In the genomic region with DNA sequence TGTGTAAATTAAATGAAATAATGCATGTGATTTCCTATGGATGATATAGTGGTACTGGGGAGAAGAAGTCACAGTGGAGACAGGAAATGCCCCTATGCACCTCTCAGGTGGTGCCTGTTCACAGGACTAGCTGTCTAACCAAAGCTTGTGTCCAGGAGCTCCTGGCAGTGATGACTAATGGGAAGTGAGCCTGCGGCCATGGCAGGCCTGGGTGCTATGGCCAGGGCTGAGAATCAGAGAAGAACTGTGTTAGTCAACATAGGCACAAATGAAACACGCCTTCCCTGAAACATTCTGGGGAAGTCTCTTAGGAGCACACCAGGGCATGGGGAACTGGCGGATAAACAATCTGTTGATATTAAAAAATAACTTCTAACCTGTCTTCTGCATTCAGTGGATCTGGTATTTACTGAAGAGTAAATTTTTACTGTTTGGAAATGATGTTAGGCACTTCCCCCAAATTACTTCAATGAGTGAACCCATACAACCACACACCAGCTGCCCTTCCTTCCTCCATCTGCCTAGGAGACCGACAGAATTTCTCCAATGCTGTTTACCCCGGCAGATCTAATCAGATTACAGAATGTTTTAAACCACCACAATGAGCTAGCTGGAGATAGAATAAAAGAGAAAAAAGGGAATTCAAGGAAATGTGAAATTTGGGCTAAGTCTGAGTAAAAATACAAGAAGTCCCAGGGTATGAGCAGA, we compare ENCODE assay signal across 1 cellular context.
TF ChIP-seq lines count a peak whose summit lies in the region.

No MANE protein-coding gene starts in this region.

TF ChIP-seq in IMR-90, 13 proteins besides CTCF, POLR2A, EP300 and RAD21 (continued from another document):
- TF ChIP-seq USF2 (IDR thresholded peaks at IDR 0.05; ENCODE audit: low read depth, low read length) = no peak
- TF ChIP-seq MAFK (IDR thresholded peaks at IDR 0.05; ENCODE audit: low read depth, low read length) = no peak
- TF ChIP-seq, protein P1, sequence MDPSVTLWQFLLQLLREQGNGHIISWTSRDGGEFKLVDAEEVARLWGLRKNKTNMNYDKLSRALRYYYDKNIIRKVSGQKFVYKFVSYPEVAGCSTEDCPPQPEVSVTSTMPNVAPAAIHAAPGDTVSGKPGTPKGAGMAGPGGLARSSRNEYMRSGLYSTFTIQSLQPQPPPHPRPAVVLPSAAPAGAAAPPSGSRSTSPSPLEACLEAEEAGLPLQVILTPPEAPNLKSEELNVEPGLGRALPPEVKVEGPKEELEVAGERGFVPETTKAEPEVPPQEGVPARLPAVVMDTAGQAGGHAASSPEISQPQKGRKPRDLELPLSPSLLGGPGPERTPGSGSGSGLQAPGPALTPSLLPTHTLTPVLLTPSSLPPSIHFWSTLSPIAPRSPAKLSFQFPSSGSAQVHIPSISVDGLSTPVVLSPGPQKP (IDR thresholded peaks at IDR 0.05; ENCODE audit: borderline replicate concordance, low read depth, low read length) = no peak
- no peak for TF ChIP-seq NFE2L2 (IDR thresholded peaks at IDR 0.05; ENCODE audit: low read depth, low read length)
- TF ChIP-seq FOS (IDR thresholded peaks at IDR 0.05; ENCODE audit: low read depth, low read length) = no peak
- TF ChIP-seq SMC3 (IDR thresholded peaks at IDR 0.05; ENCODE audit: low read depth, low read length) = no peak
- no peak for TF ChIP-seq MXI1 (IDR thresholded peaks at IDR 0.05; ENCODE audit: borderline replicate concordance, low read depth, low read length)
- no peak for TF ChIP-seq MAZ (IDR thresholded peaks at IDR 0.05; ENCODE audit: borderline replicate concordance, low read depth, low read length)
- no peak for TF ChIP-seq RFX5 (IDR thresholded peaks at IDR 0.05; ENCODE audit: low read depth, low read length)
- TF ChIP-seq BHLHE40 (IDR thresholded peaks at IDR 0.05; ENCODE audit: low read depth, low read length) = no peak
- TF ChIP-seq CHD1 (IDR thresholded peaks at IDR 0.05; ENCODE audit: low read depth, low read length) = no peak
